ENCODE assay signal across 14 cellular contexts in the genomic region with DNA sequence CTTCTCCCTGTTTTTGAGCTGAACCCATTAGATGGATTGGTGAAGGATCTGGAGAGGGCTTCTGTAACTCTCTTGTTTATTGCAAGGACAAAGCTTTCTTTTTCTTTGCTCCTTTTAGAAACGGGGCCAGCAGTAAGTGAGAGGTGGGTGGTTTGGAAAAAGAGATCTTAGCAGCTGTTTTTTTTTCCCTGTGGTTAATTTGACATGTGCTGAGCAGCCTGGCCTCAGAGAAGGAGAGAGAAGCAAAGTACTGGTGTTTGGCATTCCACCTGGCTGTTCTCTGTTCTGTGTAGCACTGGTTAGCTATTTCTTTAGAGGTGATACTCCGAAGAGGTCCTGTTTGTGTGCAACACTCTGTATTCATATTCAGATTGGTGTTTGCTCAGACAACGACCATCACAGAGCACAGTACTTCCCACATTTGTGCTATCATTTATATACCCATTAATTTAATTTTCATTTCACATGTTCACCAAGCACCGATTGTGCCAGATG.
DNase-seq lines count a peak whose midpoint lies in the region; ATAC-seq and TF ChIP-seq lines count a peak whose summit lies in the region.
"Had no signal": no experiment of that assay in that cellular context is flagged by ENCODE, and none has a peak within 500 bp of the region (broad histone marks: within the 10 kb centered on the region; RNA-seq: fewer than 3 reads in every experiment).

No MANE protein-coding gene starts in this region.

- H3K36me3 Mint-ChIP-seq in activated naive CD4-positive, alpha-beta T cell treated with anti-CD3 and anti-CD28 coated beads for 36 hours (ENCODE audit: low read depth) = peaks cover 40% of the 10 kb centered on the region
- peaks cover 27 to 37% of the 10 kb centered on the region in 2 donors for H3K36me3 Mint-ChIP-seq in activated naive CD4-positive, alpha-beta T cell treated with anti-CD3 and anti-CD28 coated beads, Interleukin-2, amount 50 U/mL, for 72 hours

- no peak for DNase-seq in activated naive CD4-positive, alpha-beta T cell treated with anti-CD3 and anti-CD28 coated beads for 36 hours
- DNase-seq in activated naive CD4-positive, alpha-beta T cell treated with anti-CD3 and anti-CD28 coated beads, Interleukin-2, amount 50 U/mL, for 72 hours (ENCODE audit: low spot score in 2 of 2) = no peak
- peak; percentile 78 to 79 for DNase-seq in NCI-H526 (lab: John Stamatoyannopoulos, UW)
- DNase-seq in caudate nucleus (lab: John Stamatoyannopoulos, UW) = peak in 1 of 61 donors; percentile 51
- DNase-seq in substantia nigra (lab: John Stamatoyannopoulos, UW) = no peak
- no peak for DNase-seq in AG08396 (ENCODE audit: low spot score)
- DNase-seq in T-helper 9 cell = no peak
- DNase-seq: cortex of kidney, HCEC 1CT, NCI-H1048 had no signal

- H3K9me3 Mint-ChIP-seq in activated naive CD4-positive, alpha-beta T cell treated with anti-CD3 and anti-CD28 coated beads for 36 hours = peaks cover 12% of the 10 kb centered on the region
- H3K9me3 Mint-ChIP-seq in activated naive CD4-positive, alpha-beta T cell treated with anti-CD3 and anti-CD28 coated beads, Interleukin-2, amount 50 U/mL, for 72 hours = peaks cover 7 to 13% of the 10 kb centered on the region in 2 donors

- peak overlapping the region; percentile 14 for H3K27ac ChIP-seq in caudate nucleus (ENCODE audit: low read depth, low read length)
- peak overlapping the region; percentile 51 for H3K27ac ChIP-seq in substantia nigra (ENCODE audit: low read depth, low read length, poor library complexity, severe bottlenecking)
- H3K27ac ChIP-seq: uterus had no signal

- no peak for TF ChIP-seq POLR2A in GM18505 (IDR thresholded peaks at IDR 0.05; ENCODE audit: borderline replicate concordance, extremely low read depth, insufficient read depth, insufficient read length)

- CTCF ChIA-PET in activated naive CD4-positive, alpha-beta T cell treated with anti-CD3 and anti-CD28 coated beads for 36 hours (lab: Charles Lee) = interaction anchor here (0.7 to 0.9 kb wide), 2 partner anchors 9 to 84 kb away, joined by 3 read pairs; no protein-coding TSS in a partner anchor

- H3K4me3 Mint-ChIP-seq in activated naive CD4-positive, alpha-beta T cell treated with anti-CD3 and anti-CD28 coated beads for 36 hours = no peak overlapping the region
- H3K4me3 Mint-ChIP-seq: stimulated activated memory B cell treated with anti-CD40 and anti-IgM and Interleukin-4, amounts not matched to agents 10 μg/mL and 1 μg/mL and 100 μg/mL, for 72 hours had no signal

- no peak for ATAC-seq in activated naive CD4-positive, alpha-beta T cell treated with anti-CD3 and anti-CD28 coated beads, Interleukin-2, amount 50 U/mL, for 72 hours
- ATAC-seq in GM18505 (IDR thresholded peaks at IDR 0.05; ENCODE audit: unreplicated experiment) = no peak
- ATAC-seq: Panc1; stimulated activated memory B cell treated with anti-CD40 and anti-IgM and Interleukin-4, amounts not matched to agents 10 μg/mL and 1 μg/mL and 100 μg/mL, for 72 hours had no signal

- intact Hi-C loops in activated naive CD4-positive, alpha-beta T cell treated with anti-CD3 and anti-CD28 coated beads for 36 hours (cut with micrococcal nuclease) = loop anchor here (5.0 kb wide), 1 partner anchor 211 kb away; no protein-coding TSS in a partner anchor

- H3K27me3 Mint-ChIP-seq in activated naive CD4-positive, alpha-beta T cell treated with anti-CD3 and anti-CD28 coated beads for 36 hours (ENCODE audit: low read depth) = no peaks in the 10 kb centered on the region

- H3K27ac Mint-ChIP-seq in activated naive CD4-positive, alpha-beta T cell treated with anti-CD3 and anti-CD28 coated beads for 36 hours = peak overlapping the region; percentile 6
- no peak overlapping the region for H3K27ac Mint-ChIP-seq in activated naive CD4-positive, alpha-beta T cell treated with anti-CD3 and anti-CD28 coated beads, Interleukin-2, amount 50 U/mL, for 72 hours
- H3K27ac Mint-ChIP-seq: stimulated activated memory B cell treated with anti-CD40 and anti-IgM and Interleukin-4, amounts not matched to agents 10 μg/mL and 1 μg/mL and 100 μg/mL, for 72 hours had no signal

- peaks cover 57% of the 10 kb centered on the region for H3K4me1 Mint-ChIP-seq in activated naive CD4-positive, alpha-beta T cell treated with anti-CD3 and anti-CD28 coated beads for 36 hours (ENCODE audit: low read depth)

Comparison
In these comparisons a context has a peak if more than half of its experiments do, and no peak if none do; other contexts are left out.
1. DNase-seq: peak in NCI-H526 (2 of 2); none in activated naive CD4-positive, alpha-beta T cell treated with anti-CD3 and anti-CD28 coated beads for 36 hours (single experiment), activated naive CD4-positive, alpha-beta T cell treated with anti-CD3 and anti-CD28 coated beads, Interleukin-2, amount 50 U/mL, for 72 hours (0 of 2), substantia nigra (0 of 49), AG08396 (single experiment) and T-helper 9 cell (single experiment).